Comparison of ENCODE assay signal across 17 cellular contexts in genomic region chr11:72425053-72425980, GRCh38. TPM values are rescaled to one million over a fixed set of nuclear protein-coding genes. Genes with fewer than 3 reads are reported as not detected.
A peak's percentile ranks its signal among the peaks of the same experiment; 100 is the strongest.
DNase-seq lines count a peak whose midpoint lies in the region; ATAC-seq and TF ChIP-seq lines count a peak whose summit lies in the region.
"Had no signal": no experiment of that assay in that cellular context is flagged by ENCODE, and none has a peak within 500 bp of the region (broad histone marks: within the 10 kb centered on the region; RNA-seq: fewer than 3 reads in every experiment).

No MANE protein-coding gene starts in this region.

- no peaks in the 10 kb centered on the region for H3K9me2 ChIP-seq in OCI-LY7 (ENCODE audit: insufficient read depth, low read length)

- H3K4me2 ChIP-seq in OCI-LY7 (ENCODE audit: low read length): no peak overlapping the region
- H3K4me2 ChIP-seq: hepatocyte had no signal

- H3K4me3 ChIP-seq in OCI-LY7 (ENCODE audit: low read depth, low read length, poor library complexity, severe bottlenecking): no peak overlapping the region
- H3K4me3 ChIP-seq: adrenal gland, hepatocyte had no signal

- intact Hi-C loops in CD14-positive monocyte (cut with micrococcal nuclease): loop anchor here in 1 of 2 donors (10.0 kb wide), 1 partner anchor 131 kb away; no protein-coding TSS in a partner anchor
- intact Hi-C loops in OCI-LY7 (cut with micrococcal nuclease; ENCODE audit: unreplicated experiment): no loop called here

- CTCF ChIA-PET in OCI-LY7 (lab: Charles Lee; ENCODE audit: unreplicated experiment): interaction anchor here (0.6 kb wide), 1 partner anchor 51 kb away, joined by 3 read pairs; no protein-coding TSS in a partner anchor

- peaks cover 0 to 3% (median 0%) of the 10 kb centered on the region in 3 donors for H3K27me3 Mint-ChIP-seq in CD14-positive monocyte (ENCODE audit: low read depth in 3 of 3)
- H3K27me3 Mint-ChIP-seq in activated T-cell treated with anti-CD3 and anti-CD28 coated beads, Interleukin-2, amount 50 U/mL, for 24 hours: no peaks in the 10 kb centered on the region
- H3K27me3 Mint-ChIP-seq: activated CD4-positive, alpha-beta T cell treated with anti-CD3 and anti-CD28 coated beads, Interleukin-2, amount 10 ng/mL, durations not matched to agents 24 days and 14 days had no signal

- peak overlapping the region; percentile 73 to 86 (median 80) for H3K27ac Mint-ChIP-seq in CD14-positive monocyte
- H3K27ac Mint-ChIP-seq in activated T-cell treated with anti-CD3 and anti-CD28 coated beads, Interleukin-2, amount 50 U/mL, for 24 hours: no peak overlapping the region
- H3K27ac Mint-ChIP-seq: activated CD4-positive, alpha-beta T cell treated with anti-CD3 and anti-CD28 coated beads, Interleukin-2, amount 10 ng/mL, durations not matched to agents 24 days and 14 days had no signal

- H3K9me3 Mint-ChIP-seq in CD14-positive monocyte: peaks cover 0 to 2% (median 0%) of the 10 kb centered on the region in 7 donors
- H3K9me3 Mint-ChIP-seq in activated T-cell treated with anti-CD3 and anti-CD28 coated beads, Interleukin-2, amount 50 U/mL, for 24 hours: no peaks in the 10 kb centered on the region
- H3K9me3 Mint-ChIP-seq: activated CD4-positive, alpha-beta T cell treated with anti-CD3 and anti-CD28 coated beads, Interleukin-2, amount 10 ng/mL, durations not matched to agents 24 days and 14 days had no signal

- TF ChIP-seq CTCF in CD14-positive monocyte (IDR thresholded peaks at IDR 0.05): peak; percentile 43
- 0 out of 2 replicates have a peak, but pooled peaks have one; percentile 11 for TF ChIP-seq CTCF in OCI-LY7 (conservative IDR thresholded peaks at IDR 0.05; ENCODE audit: low read length)

- in situ Hi-C loops in G401 (cut with HindIII; ENCODE audit: low sequenced_read_pairs): no loop called here

- H3K4me1 ChIP-seq in OCI-LY7 (ENCODE audit: insufficient read depth, low read length, poor library complexity, severe bottlenecking): peaks cover 10% of the 10 kb centered on the region

- BruUV-seq in OCI-LY7 (replicated peaks; lab: Mats Ljungman, UMichigan): no TSS peak

- H3K27ac ChIP-seq in OCI-LY7 (ENCODE audit: low read depth, low read length, poor library complexity, severe bottlenecking): no peak overlapping the region
- H3K27ac ChIP-seq: hepatocyte had no signal

- H3K79me2 ChIP-seq in OCI-LY7 (ENCODE audit: insufficient read depth, low read depth, low read length): no peaks in the 10 kb centered on the region
- H3K79me2 ChIP-seq: hepatocyte had no signal

- DNase-seq in CD14-positive monocyte (ENCODE audit: low spot score) (no peak), G401 (ENCODE audit: low spot score) (peak; percentile 63), OCI-LY7 (ENCODE audit: low spot score) (no peak), kidney tubule cell (ENCODE audit: low spot score) (peak; percentile 14), HT-29 (ENCODE audit: low spot score) (no peak), NCI-H1930 (lab: John Stamatoyannopoulos, UW) (no peak)
- DNase-seq in activated T-cell treated with anti-CD3 and anti-CD28 coated beads, Interleukin-2, amount 50 U/mL, for 24 hours: no peak
- DNase-seq: activated CD4-positive, alpha-beta T cell treated with anti-CD3 and anti-CD28 coated beads, Interleukin-2, amount 10 ng/mL, durations not matched to agents 24 days and 14 days; activated T-cell treated with anti-CD3 and anti-CD28 coated beads, Interleukin-2, amount 50 U/mL, for 48 hours; EL; erythroblast; MM.1S; NCI-H2227 treated with DMSO at 0.1 percent for 48 hours had no signal

- H3K4me1 Mint-ChIP-seq in CD14-positive monocyte: peaks cover 34% of the 10 kb centered on the region
- peaks cover 17% of the 10 kb centered on the region for H3K4me1 Mint-ChIP-seq in activated T-cell treated with anti-CD3 and anti-CD28 coated beads, Interleukin-2, amount 50 U/mL, for 24 hours (ENCODE audit: low read depth)

- peaks cover 49 to 68% of the 10 kb centered on the region in 2 donors for H3K36me3 Mint-ChIP-seq in CD14-positive monocyte
- peaks cover 65% of the 10 kb centered on the region for H3K36me3 Mint-ChIP-seq in activated T-cell treated with anti-CD3 and anti-CD28 coated beads, Interleukin-2, amount 50 U/mL, for 24 hours (ENCODE audit: low read depth)

- POLR2A ChIA-PET in OCI-LY7 (lab: Charles Lee): no interaction called here

- H3K4me3 Mint-ChIP-seq in CD14-positive monocyte: no peak overlapping the region
- no peak overlapping the region for H3K4me3 Mint-ChIP-seq in activated T-cell treated with anti-CD3 and anti-CD28 coated beads, Interleukin-2, amount 50 U/mL, for 24 hours
- H3K4me3 Mint-ChIP-seq: activated CD4-positive, alpha-beta T cell treated with anti-CD3 and anti-CD28 coated beads, Interleukin-2, amount 10 ng/mL, durations not matched to agents 24 days and 14 days had no signal

- ATAC-seq in HG03565 (IDR thresholded peaks at IDR 0.05; ENCODE audit: unreplicated experiment): no peak
- ATAC-seq: Panc1 had no signal

- no peak overlapping the region for H2AFZ ChIP-seq in OCI-LY7 (ENCODE audit: low read length)
- H2AFZ ChIP-seq: hepatocyte had no signal

- H3K36me3 ChIP-seq in OCI-LY7 (ENCODE audit: insufficient read depth, low read length): peaks cover 20% of the 10 kb centered on the region

- H4K20me1 ChIP-seq in OCI-LY7 (ENCODE audit: insufficient read depth, low read length): no peaks in the 10 kb centered on the region

- no peaks in the 10 kb centered on the region for H3K9me3 ChIP-seq in OCI-LY7 (ENCODE audit: low read length)
- H3K9me3 ChIP-seq: adrenal gland had no signal

RNA-seq across cellular contexts. Expression of gene CLPB, which starts 9.0 kb away (rescaled TPM):
- 10 to 100 TPM; 15.8 to 17.7 TPM for polyA plus RNA-seq in CD14-positive monocyte
- total RNA-seq in G401 (2014; rRNA removed; shearing (Covaris generic)): 35.5 and 56.5 TPM in 2 replicates
- total RNA-seq in OCI-LY7 (2014; rRNA removed; shearing (Covaris generic)): 20.7 and 21.0 TPM in 2 replicates
- total RNA-seq in OCI-LY7 (2022): 25.8 and 27.1 TPM in 2 replicates
- 53.3 and 56.9 TPM in 2 replicates for total RNA-seq in HT-29 (2014; rRNA removed; shearing (Covaris generic))

Comparison
In these comparisons a context has a peak if more than half of its experiments do, and no peak if none do; other contexts are left out.
1. DNase-seq: peak in G401 (single experiment) and kidney tubule cell (single experiment); none in CD14-positive monocyte (single experiment), OCI-LY7 (single experiment), activated T-cell treated with anti-CD3 and anti-CD28 coated beads, Interleukin-2, amount 50 U/mL, for 24 hours (single experiment), HT-29 (single experiment) and NCI-H1930 (0 of 2).